In the genomic region with DNA sequence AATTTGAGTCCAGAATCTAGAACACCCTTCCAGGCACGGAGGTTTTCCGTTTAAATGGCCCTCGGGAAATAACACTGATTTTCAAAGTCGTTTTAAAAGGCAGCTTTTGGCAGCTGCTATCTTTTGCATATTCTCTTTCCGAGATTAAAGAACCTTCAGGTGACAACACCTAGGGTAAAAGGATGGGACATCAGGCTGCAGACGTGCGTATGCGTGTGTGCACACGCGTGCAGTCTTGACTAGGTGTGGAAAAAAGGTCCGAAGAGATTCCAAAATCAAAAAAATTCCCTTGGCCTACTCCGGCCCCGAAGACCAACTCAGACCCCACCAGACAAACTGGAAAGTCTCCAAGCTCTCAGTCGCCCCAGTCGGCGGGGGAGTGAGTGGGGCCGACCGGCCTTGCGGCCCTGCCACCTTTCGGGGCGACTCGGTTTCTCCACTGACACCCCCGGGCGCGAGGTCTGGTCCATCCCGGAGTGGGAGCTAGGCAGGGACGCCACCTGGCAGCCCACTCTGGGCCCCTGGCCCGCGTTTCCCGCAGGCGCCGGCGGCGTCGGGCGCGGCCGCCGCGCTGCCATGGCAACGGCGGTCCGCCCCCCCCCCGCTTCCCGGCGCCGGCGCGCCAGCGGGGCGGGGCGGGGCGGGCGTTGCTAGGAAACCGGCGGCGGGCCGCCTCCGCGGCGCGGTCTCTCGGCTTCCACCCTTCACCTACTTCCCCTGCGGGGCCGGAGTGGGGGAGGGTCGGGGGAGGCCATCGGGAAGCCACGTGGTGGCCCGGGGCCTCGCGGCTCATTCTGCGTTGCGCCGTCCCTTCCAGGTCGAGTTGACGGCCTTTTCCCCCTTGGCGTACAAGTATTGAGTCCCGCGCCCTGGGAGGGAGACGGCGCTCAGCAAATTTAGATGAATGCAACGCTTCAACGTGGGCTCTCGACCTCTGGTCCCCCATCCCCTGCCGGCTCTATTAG, we compare ENCODE assay signal across 8 cellular contexts.
DNase-seq lines count a peak whose midpoint lies in the region; ATAC-seq and TF ChIP-seq lines count a peak whose summit lies in the region.

No MANE protein-coding gene starts in this region.

- no peak for TF ChIP-seq RAD21 in Ishikawa (IDR thresholded peaks at IDR 0.05; ENCODE audit: low read depth)

- H3K4me3 ChIP-seq in gastroesophageal sphincter (peak overlapping the region; percentile 25 to 63), neutrophil (ENCODE audit: low read depth in 1 of 2, low read length in 1 of 2) (peak overlapping the region; percentile 62 to 81), subcutaneous abdominal adipose tissue (ENCODE audit: low read depth in 1 of 5, low read length in 5 of 5) (peak overlapping the region; percentile 67 to 76 (median 71))

- no peak for TF ChIP-seq POLR2A in gastroesophageal sphincter (IDR thresholded peaks at IDR 0.05)

- ATAC-seq in GM21526 (IDR thresholded peaks at IDR 0.05; ENCODE audit: low FRiP score, unreplicated experiment) (peak; percentile 73), gastroesophageal sphincter (peak; percentile 93)

- H3K36me3 ChIP-seq in gastroesophageal sphincter (no peaks in the 10 kb centered on the region), neutrophil (no peaks in the 10 kb centered on the region), subcutaneous abdominal adipose tissue (ENCODE audit: control insufficient read depth in 5 of 5, insufficient read depth in 5 of 5, low read length in 5 of 5) (no peaks in the 10 kb centered on the region)

- H3K4me1 ChIP-seq in gastroesophageal sphincter (peaks cover 0 to 26% (median 4%) of the 10 kb centered on the region in 3 donors), neutrophil (ENCODE audit: control insufficient read depth in 1 of 2, insufficient read depth in 1 of 2, low read depth in 1 of 2, low read length in 1 of 2) (peaks cover 36 to 37% of the 10 kb centered on the region in 2 experiments), subcutaneous abdominal adipose tissue (ENCODE audit: control insufficient read depth in 5 of 5, insufficient read depth in 5 of 5, low read length in 5 of 5) (peaks cover 6 to 24% (median 22%) of the 10 kb centered on the region in 5 donors)

- DNase-seq in COLO829 (ENCODE audit: low spot score) (peak; percentile 74), SHP77 (lab: John Stamatoyannopoulos, UW) (peak; percentile 70 to 79)
- DNase-seq in activated gamma-delta T cell treated with anti-CD3 and anti-CD28 coated beads, Interleukin-2, amount 50 U/mL, for 16 hours (ENCODE audit: low read depth) = peak; percentile 73

- TF ChIP-seq EP300 in Ishikawa (IDR thresholded peaks at IDR 0.05; ENCODE audit: borderline replicate concordance) (no peak), gastroesophageal sphincter (IDR thresholded peaks at IDR 0.05) (no peak)

- peak overlapping the region; percentile 43 to 88 (median 86) for H3K27ac ChIP-seq in gastroesophageal sphincter
- H3K27ac ChIP-seq in neutrophil = peak overlapping the region; percentile 88
- peak overlapping the region; percentile 88 for H3K27ac ChIP-seq in subcutaneous abdominal adipose tissue (ENCODE audit: low read depth, low read length)

- H3K27me3 ChIP-seq in gastroesophageal sphincter = no peaks in the 10 kb centered on the region
- H3K27me3 ChIP-seq in neutrophil = no peaks in the 10 kb centered on the region
- H3K27me3 ChIP-seq in subcutaneous abdominal adipose tissue (ENCODE audit: control insufficient read depth in 5 of 5, insufficient read depth in 4 of 5, low read length in 5 of 5) = no peaks in the 10 kb centered on the region

- H3K9me3 ChIP-seq in gastroesophageal sphincter = no peaks in the 10 kb centered on the region
- H3K9me3 ChIP-seq in neutrophil = no peaks in the 10 kb centered on the region
- H3K9me3 ChIP-seq in subcutaneous abdominal adipose tissue (ENCODE audit: control insufficient read depth in 5 of 5, low read length in 5 of 5) = no peaks in the 10 kb centered on the region

- H3K9ac ChIP-seq in subcutaneous abdominal adipose tissue (ENCODE audit: low read length in 5 of 5) = peak overlapping the region; percentile 45 to 83 (median 70)

- WGBS in gastroesophageal sphincter (ENCODE audit: low coverage in 1 of 2), 2 donors = 12 to 37% methylated on average over 3 to 6 of the region's 85 CpGs

- TF ChIP-seq CTCF in gastroesophageal sphincter (IDR thresholded peaks at IDR 0.05) (no peak), neutrophil (IDR thresholded peaks at IDR 0.05) (no peak)

TF ChIP-seq in Ishikawa, 13 proteins besides CTCF, POLR2A, EP300 and RAD21:
- TF ChIP-seq FOXM1 (IDR thresholded peaks at IDR 0.05; ENCODE audit: borderline replicate concordance, low read depth) = no peak
- TF ChIP-seq YY1 (IDR thresholded peaks at IDR 0.05; ENCODE audit: low read depth) = no peak
- TF ChIP-seq, protein P1, sequence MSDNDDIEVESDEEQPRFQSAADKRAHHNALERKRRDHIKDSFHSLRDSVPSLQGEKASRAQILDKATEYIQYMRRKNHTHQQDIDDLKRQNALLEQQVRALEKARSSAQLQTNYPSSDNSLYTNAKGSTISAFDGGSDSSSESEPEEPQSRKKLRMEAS (IDR thresholded peaks at IDR 0.05) = peak; percentile 96
- TF ChIP-seq TCF12 (IDR thresholded peaks at IDR 0.05; ENCODE audit: low read depth) = no peak
- no peak for TF ChIP-seq TEAD4 (IDR thresholded peaks at IDR 0.05)
- TF ChIP-seq, protein P2, sequence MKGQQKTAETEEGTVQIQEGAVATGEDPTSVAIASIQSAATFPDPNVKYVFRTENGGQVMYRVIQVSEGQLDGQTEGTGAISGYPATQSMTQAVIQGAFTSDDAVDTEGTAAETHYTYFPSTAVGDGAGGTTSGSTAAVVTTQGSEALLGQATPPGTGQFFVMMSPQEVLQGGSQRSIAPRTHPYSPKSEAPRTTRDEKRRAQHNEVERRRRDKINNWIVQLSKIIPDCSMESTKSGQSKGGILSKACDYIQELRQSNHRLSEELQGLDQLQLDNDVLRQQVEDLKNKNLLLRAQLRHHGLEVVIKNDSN (IDR thresholded peaks at IDR 0.05) = peak; percentile 70
- TF ChIP-seq TAF1 (IDR thresholded peaks at IDR 0.05; ENCODE audit: low read depth) = no peak
- peak; percentile 66; the same call in 1 of the 2 replicates for TF ChIP-seq ZBTB7A (IDR thresholded peaks at IDR 0.05; ENCODE audit: low read depth)
- no peak for TF ChIP-seq NFIC (IDR thresholded peaks at IDR 0.05)
- TF ChIP-seq EGR1 (IDR thresholded peaks at IDR 0.05) = no peak

Comparison
In these comparisons a context has a peak if more than half of its experiments do, and no peak if none do; other contexts are left out.
1. Peak in every context shown above with its lines: DNase-seq, ATAC-seq, H3K4me3 ChIP-seq and H3K27ac ChIP-seq.